Comparison of ENCODE assay signal across 15 cellular contexts in genomic region chr12:11771895-11772502, GRCh38.
DNase-seq lines count a peak whose midpoint lies in the region; ATAC-seq lines count a peak whose summit lies in the region.
"Had no signal": no experiment of that assay in that cellular context is flagged by ENCODE, and none has a peak within 500 bp of the region (broad histone marks: within the 10 kb centered on the region; RNA-seq: fewer than 3 reads in every experiment).

No MANE protein-coding gene starts in this region.

- peaks cover 71% of the 10 kb centered on the region for H3K36me3 Mint-ChIP-seq in activated T-helper 2 cell treated with anti-CD3 and anti-CD28 coated beads, Interferon-gamma antibody, Interleukin-2, Interleukin-4, amounts not matched to agents 10 μg/mL and 5 μg/mL and 100 μg/mL, durations not matched to agents 14 hours and 24 hours and 36 hours (ENCODE audit: low read depth)
- H3K36me3 Mint-ChIP-seq in naive thymus-derived CD4-positive, alpha-beta T cell: peaks cover 0 to 42% (median 24%) of the 10 kb centered on the region in 5 donors

- no peak for DNase-seq in activated T-helper 2 cell treated with anti-CD3 and anti-CD28 coated beads, Interferon-gamma antibody, Interleukin-2, Interleukin-4, amounts not matched to agents 10 μg/mL and 5 μg/mL and 100 μg/mL, durations not matched to agents 14 hours and 24 hours and 36 hours (ENCODE audit: low spot score)
- DNase-seq in kidney glomerular epithelial cell (lab: John Stamatoyannopoulos, UW) (peak; percentile 98), DMS 273 (lab: John Stamatoyannopoulos, UW; ENCODE audit: unreplicated experiment) (no peak)
- no peak for DNase-seq in naive thymus-derived CD4-positive, alpha-beta T cell
- DNase-seq: effector CD8-positive, alpha-beta T cell; SIG-M5; WERI-Rb-1 had no signal

- no peak overlapping the region for H3K4me3 ChIP-seq in BLaER1 treated with 17β-estradiol and CSF1 and Interleukin-3, amounts not matched to agents 10 nM and 100 nM
- H3K4me3 ChIP-seq in naive thymus-derived CD4-positive, alpha-beta T cell (ENCODE audit: low read length): no peak overlapping the region
- H3K4me3 ChIP-seq: right atrium auricular region, tibial nerve had no signal

- intact Hi-C loops in activated T-helper 2 cell treated with anti-CD3 and anti-CD28 coated beads, Interferon-gamma antibody, Interleukin-2, Interleukin-4, amounts not matched to agents 10 μg/mL and 5 μg/mL and 100 μg/mL, durations not matched to agents 14 hours and 24 hours and 36 hours (cut with micrococcal nuclease): loop anchor here (1.0 to 5.0 kb wide), 7 partner anchors 9 to 239 kb away; no protein-coding TSS in a partner anchor
- intact Hi-C loops in naive thymus-derived CD4-positive, alpha-beta T cell (cut with micrococcal nuclease): loop anchor here in 1 of 2 donors (5.0 kb wide), 1 partner anchor 40 kb away; no protein-coding TSS in a partner anchor

- H3K36me3 ChIP-seq in BLaER1 treated with 17β-estradiol and CSF1 and Interleukin-3, amounts not matched to agents 10 nM and 100 nM: peaks cover 26 to 77% (median 45%) of the 10 kb centered on the region in 11 experiments
- no peaks in the 10 kb centered on the region for H3K36me3 ChIP-seq in naive thymus-derived CD4-positive, alpha-beta T cell (ENCODE audit: control insufficient read depth in 2 of 3, insufficient read depth in 3 of 3, low read length in 3 of 3)
- H3K36me3 ChIP-seq: right atrium auricular region, tibial nerve, WERI-Rb-1 had no signal

- H3K4me2 ChIP-seq in BLaER1 treated with 17β-estradiol and CSF1 and Interleukin-3, amounts not matched to agents 10 nM and 100 nM: peak overlapping the region; percentile 21 to 95 (median 82); a peak in 20 of 22 replicates

- H3K27me3 ChIP-seq in BLaER1 treated with 17β-estradiol and CSF1 and Interleukin-3, amounts not matched to agents 10 nM and 100 nM: no peaks in the 10 kb centered on the region
- H3K27me3 ChIP-seq in naive thymus-derived CD4-positive, alpha-beta T cell (ENCODE audit: control insufficient read depth in 2 of 2, insufficient read depth in 2 of 2, low read length in 2 of 2): no peaks in the 10 kb centered on the region
- H3K27me3 ChIP-seq: right atrium auricular region, tibial nerve had no signal

- ATAC-seq in HG02759 (IDR thresholded peaks at IDR 0.05; ENCODE audit: unreplicated experiment): peak; percentile 48
- ATAC-seq in GM21723 (IDR thresholded peaks at IDR 0.05; ENCODE audit: unreplicated experiment): no peak
- ATAC-seq in naive thymus-derived CD4-positive, alpha-beta T cell: no peak
- ATAC-seq in GM18519 (IDR thresholded peaks at IDR 0.05; ENCODE audit: low FRiP score, unreplicated experiment): no peak

- POLR2A ChIA-PET in naive thymus-derived CD4-positive, alpha-beta T cell (lab: Charles Lee): interaction anchor here (1.1 kb wide), 1 partner anchor 12 kb away, joined by 4 read pairs; no protein-coding TSS in a partner anchor

- H3K27me3 Mint-ChIP-seq in activated T-helper 2 cell treated with anti-CD3 and anti-CD28 coated beads, Interferon-gamma antibody, Interleukin-2, Interleukin-4, amounts not matched to agents 10 μg/mL and 5 μg/mL and 100 μg/mL, durations not matched to agents 14 hours and 24 hours and 36 hours (ENCODE audit: low read depth): no peaks in the 10 kb centered on the region
- H3K27me3 Mint-ChIP-seq in naive thymus-derived CD4-positive, alpha-beta T cell: no peaks in the 10 kb centered on the region
- H3K27me3 Mint-ChIP-seq: CD4-positive, CD25-positive, alpha-beta regulatory T cell; memory B cell had no signal

- CTCF ChIA-PET in naive thymus-derived CD4-positive, alpha-beta T cell (lab: Charles Lee): interaction anchor here (1.0 kb wide), 1 partner anchor 149 kb away, joined by 4 read pairs; no protein-coding TSS in a partner anchor

- H4K20me1 ChIP-seq in BLaER1 treated with 17β-estradiol and CSF1 and Interleukin-3, amounts not matched to agents 10 nM and 100 nM: peaks cover 0 to 10% (median 0%) of the 10 kb centered on the region in 11 experiments; a peak in 2 of 22 replicates

- no peak overlapping the region for H3K9ac ChIP-seq in BLaER1 treated with 17β-estradiol and CSF1 and Interleukin-3, amounts not matched to agents 10 nM and 100 nM

- H3K9me3 ChIP-seq in BLaER1 treated with 17β-estradiol and CSF1 and Interleukin-3, amounts not matched to agents 10 nM and 100 nM (replicated peaks in 1 of 11): peaks cover 0 to 21% (median 7%) of the 10 kb centered on the region in 11 experiments; a peak in 11 of 22 replicates
- no peaks in the 10 kb centered on the region for H3K9me3 ChIP-seq in naive thymus-derived CD4-positive, alpha-beta T cell (ENCODE audit: control insufficient read depth in 2 of 3, low read length in 3 of 3)
- H3K9me3 ChIP-seq: right atrium auricular region, tibial nerve had no signal

- H3K4me1 ChIP-seq in BLaER1 treated with 17β-estradiol and CSF1 and Interleukin-3, amounts not matched to agents 10 nM and 100 nM: peaks cover 92 to 100% (median 100%) of the 10 kb centered on the region in 10 experiments
- peaks cover 7 to 8% of the 10 kb centered on the region in 2 donors for H3K4me1 ChIP-seq in naive thymus-derived CD4-positive, alpha-beta T cell (ENCODE audit: control insufficient read depth in 2 of 2, insufficient read depth in 2 of 2, low read length in 2 of 2)

- peaks cover 69% of the 10 kb centered on the region for H3K4me1 Mint-ChIP-seq in activated T-helper 2 cell treated with anti-CD3 and anti-CD28 coated beads, Interferon-gamma antibody, Interleukin-2, Interleukin-4, amounts not matched to agents 10 μg/mL and 5 μg/mL and 100 μg/mL, durations not matched to agents 14 hours and 24 hours and 36 hours (ENCODE audit: low read depth)
- H3K4me1 Mint-ChIP-seq in naive thymus-derived CD4-positive, alpha-beta T cell: peaks cover 32 to 84% (median 68%) of the 10 kb centered on the region in 7 donors

- no peaks in the 10 kb centered on the region for H3K9me3 Mint-ChIP-seq in activated T-helper 2 cell treated with anti-CD3 and anti-CD28 coated beads, Interferon-gamma antibody, Interleukin-2, Interleukin-4, amounts not matched to agents 10 μg/mL and 5 μg/mL and 100 μg/mL, durations not matched to agents 14 hours and 24 hours and 36 hours
- peaks cover 0 to 6% (median 0%) of the 10 kb centered on the region in 11 donors for H3K9me3 Mint-ChIP-seq in naive thymus-derived CD4-positive, alpha-beta T cell
- H3K9me3 Mint-ChIP-seq: memory B cell had no signal

- H3K27ac Mint-ChIP-seq in activated T-helper 2 cell treated with anti-CD3 and anti-CD28 coated beads, Interferon-gamma antibody, Interleukin-2, Interleukin-4, amounts not matched to agents 10 μg/mL and 5 μg/mL and 100 μg/mL, durations not matched to agents 14 hours and 24 hours and 36 hours: peak overlapping the region; percentile 91
- H3K27ac Mint-ChIP-seq in naive thymus-derived CD4-positive, alpha-beta T cell: peak overlapping the region in 2 of 9 donors; percentile 52 to 78

- H3K27ac ChIP-seq in BLaER1 treated with 17β-estradiol and CSF1 and Interleukin-3, amounts not matched to agents 10 nM and 100 nM: peak overlapping the region in 9 of 11 experiments; percentile 23 to 97 (median 88); a peak in 17 of 22 replicates
- no peak overlapping the region for H3K27ac ChIP-seq in naive thymus-derived CD4-positive, alpha-beta T cell (ENCODE audit: low read depth, low read length)
- H3K27ac ChIP-seq: right atrium auricular region, tibial nerve, WERI-Rb-1 had no signal

- H3K4me3 Mint-ChIP-seq in activated T-helper 2 cell treated with anti-CD3 and anti-CD28 coated beads, Interferon-gamma antibody, Interleukin-2, Interleukin-4, amounts not matched to agents 10 μg/mL and 5 μg/mL and 100 μg/mL, durations not matched to agents 14 hours and 24 hours and 36 hours (ENCODE audit: low read depth): no peak overlapping the region
- H3K4me3 Mint-ChIP-seq in naive thymus-derived CD4-positive, alpha-beta T cell: peak overlapping the region in 1 of 10 donors; percentile 35
- H3K4me3 Mint-ChIP-seq: memory B cell had no signal
